Comparison of ENCODE assay signal across 1 cellular context in genomic region chr7:127619681-127620405, GRCh38.
TF ChIP-seq lines count a peak whose summit lies in the region.

No MANE protein-coding gene starts in this region.

TF ChIP-seq in H1, 55 proteins besides CTCF, POLR2A, EP300 and RAD21:
- TF ChIP-seq CBX8 (IDR thresholded peaks at IDR 0.05; ENCODE audit: borderline replicate concordance, low read depth, low read length), result no peak
- TF ChIP-seq KDM4A (IDR thresholded peaks at IDR 0.05; ENCODE audit: low read depth, low read length, severe bottlenecking), result peak; percentile 82
- 0 out of 2 replicates have a peak, but pooled peaks have one; percentile 23 for TF ChIP-seq TCF12 (IDR thresholded peaks at IDR 0.05; ENCODE audit: low read depth, low read length)
- peak; percentile 42; the same call in 1 of the 2 replicates for TF ChIP-seq TBP (IDR thresholded peaks at IDR 0.05; ENCODE audit: low read depth, low read length)
- TF ChIP-seq SIN3A (conservative IDR thresholded peaks at IDR 0.05 in 1 of 2, IDR thresholded peaks at IDR 0.05 in 1 of 2; ENCODE audit: low read depth in 1 of 2, low read length in 2 of 2), result peak in 1 of 2 experiments; percentile 77; a peak in 2 of 4 replicates
- TF ChIP-seq, protein P1, sequence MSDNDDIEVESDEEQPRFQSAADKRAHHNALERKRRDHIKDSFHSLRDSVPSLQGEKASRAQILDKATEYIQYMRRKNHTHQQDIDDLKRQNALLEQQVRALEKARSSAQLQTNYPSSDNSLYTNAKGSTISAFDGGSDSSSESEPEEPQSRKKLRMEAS (IDR thresholded peaks at IDR 0.05), result peak; percentile 46; the same call in 1 of the 2 replicates
- no peak for TF ChIP-seq GTF2F1 (IDR thresholded peaks at IDR 0.05; ENCODE audit: borderline replicate concordance, low read depth, low read length)
